23 cellular contexts compared by ENCODE assay signal in genomic region chr4:89021062-89021461, GRCh38. TPM values are rescaled to one million over a fixed set of nuclear protein-coding genes. Genes with fewer than 3 reads are reported as not detected.
DNase-seq lines count a peak whose midpoint lies in the region; ATAC-seq, FAIRE-seq and TF ChIP-seq lines count a peak whose summit lies in the region.
"Had no signal": no experiment of that assay in that cellular context is flagged by ENCODE, and none has a peak within 500 bp of the region (broad histone marks: within the 10 kb centered on the region; RNA-seq: fewer than 3 reads in every experiment).

No MANE protein-coding gene starts in this region.

- no peak for TF ChIP-seq RAD21 in K562 (CRISPR knock-in tag; conservative IDR thresholded peaks at IDR 0.05 in 1 of 2, IDR thresholded peaks at IDR 0.05 in 1 of 2)

- H3K27me3 ChIP-seq in breast epithelium (no peaks in the 10 kb centered on the region), K562 (ENCODE audit: control insufficient read depth in 2 of 2, insufficient read depth in 2 of 2, low read length in 2 of 2) (no peaks in the 10 kb centered on the region)
- H3K27me3 ChIP-seq: BE2C, MG63, Peyer's patch had no signal

- no peak overlapping the region for H3K4me2 ChIP-seq in K562 (ENCODE audit: insufficient read depth, low read length)

- in situ Hi-C loops in K562 (cut with MboI) = loop anchor here (5.0 kb wide), 1 partner anchor 489 kb away; no protein-coding TSS in a partner anchor

- no peaks in the 10 kb centered on the region for H3K4me1 ChIP-seq in breast epithelium
- peaks cover 4 to 16% of the 10 kb centered on the region in 2 experiments; a peak in 3 of 5 replicates for H3K4me1 ChIP-seq in K562 (replicated peaks in 1 of 2; ENCODE audit: control insufficient read depth in 2 of 2, insufficient read depth in 2 of 2, low read length in 2 of 2)
- H3K4me1 ChIP-seq: BE2C, Peyer's patch had no signal

- H3K27me3 Mint-ChIP-seq in MCF 10A (ENCODE audit: insufficient read depth, unreplicated experiment) = no peaks in the 10 kb centered on the region

- H3K79me2 ChIP-seq in K562 (ENCODE audit: control insufficient read depth, insufficient read depth, low read length) = peaks cover 31% of the 10 kb centered on the region

- H3K4me3 ChIP-seq in breast epithelium = no peak overlapping the region
- no peak overlapping the region for H3K4me3 ChIP-seq in K562
- H3K4me3 ChIP-seq: GM23248, MG63, Peyer's patch had no signal

- CTCF ChIA-PET in MCF 10A (lab: Yijun Ruan, JAX) (interaction anchor here (1.4 to 11.7 kb wide), 3 partner anchors 11 to 206 kb away, joined by 3 to 255 read pairs (median 5); no protein-coding TSS in a partner anchor), K562 (lab: Yijun Ruan, JAX; ENCODE audit: low intra/inter-chr PET ratio) (interaction anchor here (2.6 kb wide), 1 partner anchor 202 kb away, joined by 9 read pairs; no protein-coding TSS in a partner anchor)

- H3K36me3 Mint-ChIP-seq in MCF 10A (ENCODE audit: insufficient read depth, unreplicated experiment) = peaks cover 41% of the 10 kb centered on the region

- ATAC-seq in K562 = peak; percentile 46
- no peak for ATAC-seq in HG03097 (IDR thresholded peaks at IDR 0.05; ENCODE audit: low FRiP score, unreplicated experiment)
- ATAC-seq: HepG2 had no signal

- 39% methylated on average over 1 of the region's 1 CpG for WGBS in K562 (ENCODE audit: insufficient coverage, low coverage, missing lambda C conversion rate)

- no peaks in the 10 kb centered on the region for H3K4me1 Mint-ChIP-seq in MCF 10A (ENCODE audit: insufficient read depth, unreplicated experiment)

- no peaks in the 10 kb centered on the region for H3K9me1 ChIP-seq in K562 (ENCODE audit: control insufficient read depth, insufficient read depth, low read length)

- no peak for DNase-seq in MCF 10A (ENCODE audit: unreplicated experiment)
- no peak for DNase-seq in breast epithelium (ENCODE audit: low spot score in 2 of 2)
- DNase-seq in K562 (ENCODE audit: extremely low read depth in 1 of 4, low spot score in 3 of 4) = peak in 1 of 4 experiments; percentile 21
- DNase-seq in left kidney (ENCODE audit: low read depth, low spot score) = peak; percentile 13
- no peak for DNase-seq in 8988T
- no peak for DNase-seq in pons (ENCODE audit: low spot score)
- DNase-seq: ACHN, BE2C, DMS53, GM23248, H7, MG63, NCI-H2029, NCI-H446 treated with DMSO at 0.1 percent for 48 hours, NCI-H526, Peyer's patch, SHP77 treated with DMSO at 0.1 percent for 48 hours had no signal

- no peak overlapping the region for H3K4me3 Mint-ChIP-seq in MCF 10A (ENCODE audit: unreplicated experiment)
- H3K4me3 Mint-ChIP-seq: CD14-positive monocyte had no signal

- no peaks in the 10 kb centered on the region for H4K20me1 ChIP-seq in K562 (replicated peaks; ENCODE audit: control insufficient read depth, insufficient read depth, low read length)

- TF ChIP-seq CTCF in MCF 10A (IDR thresholded peaks at IDR 0.05; ENCODE audit: unreplicated experiment) (no peak), breast epithelium (IDR thresholded peaks at IDR 0.05) (no peak), K562 (IDR thresholded peaks at IDR 0.05 in 2 of 3, conservative IDR thresholded peaks at IDR 0.05 in 1 of 3; ENCODE audit: insufficient read depth in 2 of 3, low read depth in 1 of 3, low read length in 3 of 3) (no peak)

- TF ChIP-seq POLR2A in breast epithelium (IDR thresholded peaks at IDR 0.05) = no peak
- TF ChIP-seq POLR2A in K562 (conservative IDR thresholded peaks at IDR 0.05) = no peak

- H3K36me3 ChIP-seq in breast epithelium = no peaks in the 10 kb centered on the region
- peaks cover 38% of the 10 kb centered on the region for H3K36me3 ChIP-seq in K562 (ENCODE audit: control insufficient read depth, insufficient read depth, low read length)
- H3K36me3 ChIP-seq: MG63 had no signal

- H3K9me3 ChIP-seq in breast epithelium = no peaks in the 10 kb centered on the region
- no peaks in the 10 kb centered on the region for H3K9me3 ChIP-seq in K562 (replicated peaks; ENCODE audit: control insufficient read depth, insufficient read depth, low read depth, low read length)
- H3K9me3 ChIP-seq: BE2C, MG63, Peyer's patch had no signal

- POLR2A ChIA-PET in MCF 10A (lab: Yijun Ruan, JAX) = interaction anchor here (1.2 to 4.8 kb wide), 3 partner anchors 34 to 202 kb away, joined by 3 to 30 read pairs (median 4); no protein-coding TSS in a partner anchor
- POLR2A ChIA-PET in K562 (lab: Yijun Ruan, JAX) = interaction anchor here (1.5 to 1.9 kb wide), 2 partner anchors 15 to 16 kb away, joined by 3 to 4 read pairs; no protein-coding TSS in a partner anchor

- no peak for TF ChIP-seq EP300 in K562 (IDR thresholded peaks at IDR 0.05; ENCODE audit: low read length)

- FAIRE-seq in K562 (lab: Jason Lieb, UNC) = no peak
- FAIRE-seq: GM18507, HepG2 had no signal

- no peak overlapping the region; a peak in 1 of 4 replicates for H3K9ac ChIP-seq in K562 (ENCODE audit: insufficient read depth in 1 of 2, low read depth in 2 of 2, low read length in 2 of 2)
- H3K9ac ChIP-seq: GM23248 had no signal

- H3K27ac Mint-ChIP-seq in MCF 10A (ENCODE audit: low read depth, unreplicated experiment) = peak overlapping the region; percentile 29

- H2AFZ ChIP-seq in K562 (ENCODE audit: low read depth, low read length) = no peak overlapping the region
- H2AFZ ChIP-seq: GM23248 had no signal

- intact Hi-C loops in MCF 10A (cut with micrococcal nuclease) = loop anchor here (5.0 kb wide), 1 partner anchor 349 kb away; no protein-coding TSS in a partner anchor
- intact Hi-C loops in breast epithelium (cut with DNase I; ENCODE audit: low total_unique reads) = no loop called here
- intact Hi-C loops in K562 (cut with micrococcal nuclease) = loop anchor here (5.0 to 10.0 kb wide), 3 partner anchors 126 to 429 kb away; partner anchors contain the start of gene HERC3

- H3K9me3 Mint-ChIP-seq in MCF 10A (ENCODE audit: unreplicated experiment) = no peaks in the 10 kb centered on the region

- BruUV-seq in MCF 10A (replicated peaks; lab: Mats Ljungman, UMichigan) (no TSS peak), K562 (replicated peaks; lab: Mats Ljungman, UMichigan) (no TSS peak)

- H3K27ac ChIP-seq in breast epithelium = no peak overlapping the region
- peak overlapping the region; percentile 38; the same call in 2 of the 3 replicates for H3K27ac ChIP-seq in K562 (ENCODE audit: extremely low read depth, low read depth, low read length)
- H3K27ac ChIP-seq: 22Rv1, GM23248, Peyer's patch had no signal

TF ChIP-seq in K562, 482 proteins besides CTCF, POLR2A, EP300 and RAD21:
- TF ChIP-seq CBFA2T2 (conservative IDR thresholded peaks at IDR 0.05) = no peak
- no peak for TF ChIP-seq GATAD2A (IDR thresholded peaks at IDR 0.05)
- no peak for TF ChIP-seq SMAD1 (IDR thresholded peaks at IDR 0.05; ENCODE audit: low read depth, low read length, partially characterized antibody)
- no peak for TF ChIP-seq ZNF695 (CRISPR knock-in tag; IDR thresholded peaks at IDR 0.05)
- no peak for TF ChIP-seq CBX5 (IDR thresholded peaks at IDR 0.05; ENCODE audit: borderline replicate concordance, low read depth)
- no peak for TF ChIP-seq JUND (IDR thresholded peaks at IDR 0.05; ENCODE audit: borderline replicate concordance, low read depth, low read length)
- no peak for TF ChIP-seq JUND (tag; IDR thresholded peaks at IDR 0.05; ENCODE audit: borderline replicate concordance, low read depth, low read length)
- TF ChIP-seq RBM17 (IDR thresholded peaks at IDR 0.05; ENCODE audit: borderline replicate concordance, low read depth, low read length) = no peak
- TF ChIP-seq, protein P1, sequence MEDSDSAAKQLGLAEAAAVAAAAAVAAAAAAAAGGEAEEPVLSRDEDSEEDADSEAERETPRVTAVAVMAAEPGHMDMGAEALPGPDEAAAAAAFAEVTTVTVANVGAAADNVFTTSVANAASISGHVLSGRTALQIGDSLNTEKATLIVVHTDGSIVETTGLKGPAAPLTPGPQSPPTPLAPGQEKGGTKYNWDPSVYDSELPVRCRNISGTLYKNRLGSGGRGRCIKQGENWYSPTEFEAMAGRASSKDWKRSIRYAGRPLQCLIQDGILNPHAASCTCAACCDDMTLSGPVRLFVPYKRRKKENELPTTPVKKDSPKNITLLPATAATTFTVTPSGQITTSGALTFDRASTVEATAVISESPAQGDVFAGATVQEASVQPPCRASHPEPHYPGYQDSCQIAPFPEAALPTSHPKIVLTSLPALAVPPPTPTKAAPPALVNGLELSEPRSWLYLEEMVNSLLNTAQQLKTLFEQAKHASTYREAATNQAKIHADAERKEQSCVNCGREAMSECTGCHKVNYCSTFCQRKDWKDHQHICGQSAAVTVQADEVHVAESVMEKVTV (CRISPR knock-in tag; IDR thresholded peaks at IDR 0.05) = no peak
- no peak for TF ChIP-seq ARID1B (IDR thresholded peaks at IDR 0.05)
- TF ChIP-seq NFXL1 (CRISPR knock-in tag; IDR thresholded peaks at IDR 0.05) = no peak
- peak; percentile 18 for TF ChIP-seq RBM25 (IDR thresholded peaks at IDR 0.05; ENCODE audit: low read depth, low read length, severe bottlenecking)
- peak; percentile 95 for TF ChIP-seq ZFP36 (IDR thresholded peaks at IDR 0.05; ENCODE audit: low read depth, low read length, partially characterized antibody)
- no peak for TF ChIP-seq KDM1A (IDR thresholded peaks at IDR 0.05)
TF ChIP-seq in K562: peak in this region for 2.

RNA-seq across cellular contexts. Expression of gene FAM13A, which starts 35.9 kb away (rescaled TPM):
- 10.0 and 11.1 TPM in 2 replicates for total RNA-seq in MCF 10A (2022)
- total RNA-seq in breast epithelium = 100 to 1,000 TPM in 2 of 3 donors, 10 to 100 TPM in 1; 55.7 to 170 (median 118) TPM
- total RNA-seq in K562 (2011; cell fraction: chromatin; rRNA removed; ENCODE audit: low replicate concordance) = 69.5 and 141 TPM in 2 replicates
- total RNA-seq in K562 (2011; cell fraction: nucleolus; rRNA removed) = 25.3 and 29.7 TPM in 2 replicates
- 54.5 and 79.6 TPM in 2 replicates for total RNA-seq in K562 (2011; cell fraction: nucleoplasm; rRNA removed)
- total RNA-seq in K562 (2014; rRNA removed) = 11.3 and 15.5 TPM in 2 replicates
- 22.3 and 23.1 TPM in 2 replicates for total RNA-seq in K562 (2014; rRNA removed; fragmentation: Illumina TruSeq; extraction: Trizol)
- 15.9 and 18.5 TPM in 2 replicates for total RNA-seq in K562 (2015; rRNA removed; fragmentation: Illumina TruSeq; extraction: Trizol)
- 13.7 and 14.1 TPM in 2 replicates for total RNA-seq in K562 (2021)
- 23.3 and 41.9 TPM in 2 replicates for polyA plus RNA-seq in K562 (2011; rRNA removed)
- polyA plus RNA-seq in K562 (2011; cell fraction: cytosol; rRNA removed) = 7.1 and 23.1 TPM in 2 replicates
- 32.1 and 73.5 TPM in 2 replicates for polyA plus RNA-seq in K562 (2011; cell fraction: nucleus; rRNA removed)
- 11.7 and 13.0 TPM in 2 replicates for polyA plus RNA-seq in K562 (2012)
- polyA plus RNA-seq in K562 (2014; fragmentation: Illumina TruSeq; extraction: Trizol) = 13.1 and 14.7 TPM in 2 replicates
- 10 to 100 TPM; 14.4 to 15.3 TPM for polyA plus RNA-seq in K562 (2014; fragmentation: Nextera tagmentation; extraction: Ambion mirVana)
- 12.1 and 12.8 TPM in 2 replicates for polyA plus RNA-seq in K562 (2014; rRNA removed)
- 50.1 and 111 TPM in 2 replicates for polyA minus RNA-seq in K562 (2011; rRNA and poly(A)+ RNA removed)
- polyA minus RNA-seq in K562 (2011; cell fraction: cytosol; rRNA and poly(A)+ RNA removed) = 7.6 and 17.4 TPM in 2 replicates
- polyA minus RNA-seq in K562 (2011; cell fraction: nucleus; rRNA and poly(A)+ RNA removed) = 56.5 and 184 TPM in 2 replicates
- total RNA-seq: OCI-LY7 had no signal
